ENCODE assay signal across 11 cellular contexts in the genomic region with DNA sequence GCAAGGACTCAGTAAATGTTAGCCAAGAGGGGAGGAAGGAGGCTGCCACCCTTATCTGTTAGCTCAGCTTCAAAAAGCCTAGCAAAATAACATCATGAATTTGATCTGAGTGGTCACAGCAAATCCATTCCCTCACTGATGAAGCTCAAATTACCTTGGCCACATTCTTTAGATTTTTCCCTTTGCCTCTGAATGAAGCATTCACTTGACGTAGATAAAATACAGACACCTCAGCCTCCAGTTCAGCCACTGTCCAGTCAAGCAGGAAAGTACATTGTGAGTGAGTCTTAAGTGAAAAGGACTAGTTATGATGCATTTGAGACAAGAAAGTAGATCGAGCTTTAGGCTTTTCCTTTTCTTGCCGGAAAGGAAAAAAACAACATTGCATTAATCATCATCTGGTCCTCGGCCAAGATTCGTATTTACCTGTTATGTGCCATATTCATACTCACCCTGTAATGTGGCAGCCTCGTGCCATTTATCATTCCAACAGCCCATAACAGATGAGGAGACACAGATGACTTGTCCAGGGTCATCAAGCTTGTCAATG.
DNase-seq lines count a peak whose midpoint lies in the region; ATAC-seq and TF ChIP-seq lines count a peak whose summit lies in the region.
"Had no signal": no experiment of that assay in that cellular context is flagged by ENCODE, and none has a peak within 500 bp of the region (broad histone marks: within the 10 kb centered on the region; RNA-seq: fewer than 3 reads in every experiment).

No MANE protein-coding gene starts in this region.

- no peak overlapping the region for H2AK9ac ChIP-seq in IMR-90 (replicated peaks; ENCODE audit: low read depth, low read length, poor library complexity)

- H3K56ac ChIP-seq in IMR-90 (ENCODE audit: extremely low read depth, insufficient read depth, low read length): peak overlapping the region; percentile 45

- H2BK20ac ChIP-seq in IMR-90 (ENCODE audit: low read depth, low read length): peak overlapping the region; percentile 97

- H3K27ac ChIP-seq in ACC112 (ENCODE audit: low read depth, low read length) (peak overlapping the region; percentile 81), IMR-90 (ENCODE audit: insufficient read depth, low read length) (peak overlapping the region; percentile 98), body of pancreas (peak overlapping the region; percentile 28 to 62 (median 46))

- DNase-seq in IMR-90 (peak; percentile 91), body of pancreas (peak in 3 of 4 donors; percentile 35 to 53 (median 49)), lung microvascular endothelial cell (ENCODE audit: low read depth in 2 of 2) (peak; percentile 76 to 90), NCI-H1092 (lab: John Stamatoyannopoulos, UW) (no peak), hepatic stellate cell (ENCODE audit: low spot score) (no peak)
- no peak for DNase-seq in activated CD8-positive, alpha-beta memory T cell treated with anti-CD3 and anti-CD28 coated beads, Interleukin-2, amount 50 U/mL, for 4 hours
- DNase-seq: COR-L47; stimulated activated naive CD4-positive, alpha-beta T cell treated with Interleukin-2 at 50 U/mL for 16 hours had no signal

- ATAC-seq in IMR-90 (ENCODE audit: low read depth) (peak; percentile 31), body of pancreas (peak; percentile 46), HG03442 (IDR thresholded peaks at IDR 0.05; ENCODE audit: unreplicated experiment) (no peak)
- ATAC-seq: natural killer cell treated with Interleukin-12 subunit alpha and Interleukin-12 subunit beta and Interleukin-15 and Interleukin-18, amount 100 ng/mL, for 72 hours had no signal

- H3K9me1 ChIP-seq in IMR-90 (ENCODE audit: insufficient read depth, low read length): peaks cover 47% of the 10 kb centered on the region

- BruUV-seq in IMR-90 (replicated peaks; lab: Mats Ljungman, UMichigan): no TSS peak

- H4K5ac ChIP-seq in IMR-90 (ENCODE audit: low read depth, low read length): peak overlapping the region; percentile 92

- dilution Hi-C loops in IMR-90 (cut with HindIII; ENCODE audit: low sequenced_read_pairs, unreplicated experiment): no loop called here

- H3K27me3 ChIP-seq in ACC112 (ENCODE audit: insufficient read depth, low read length) (no peaks in the 10 kb centered on the region), IMR-90 (ENCODE audit: control insufficient read depth, insufficient read depth, low read length) (no peaks in the 10 kb centered on the region), body of pancreas (no peaks in the 10 kb centered on the region)

- TF ChIP-seq POLR2A in IMR-90 (IDR thresholded peaks at IDR 0.05; ENCODE audit: low read depth, low read length) (no peak), body of pancreas (IDR thresholded peaks at IDR 0.05) (no peak)

- H3K4me1 ChIP-seq in ACC112 (ENCODE audit: control insufficient read depth, insufficient read depth, low read length, unreplicated experiment) (peaks cover 43% of the 10 kb centered on the region), IMR-90 (ENCODE audit: control insufficient read depth, insufficient read depth, low read length) (peaks cover 42% of the 10 kb centered on the region), body of pancreas (peaks cover 49% of the 10 kb centered on the region)

- peaks cover 35 to 74% of the 10 kb centered on the region in 2 experiments for H3K79me1 ChIP-seq in IMR-90 (ENCODE audit: low read depth in 1 of 2, low read length in 2 of 2)

- peak overlapping the region; percentile 78 for H3K14ac ChIP-seq in IMR-90 (replicated peaks; ENCODE audit: low read depth, low read length)

- intact Hi-C loops in IMR-90 (cut with micrococcal nuclease) (loop anchor here (2.0 to 5.0 kb wide), 2 partner anchors 75 to 236 kb away; no protein-coding TSS in a partner anchor), body of pancreas (cut with DNase I) (no loop called here)

- H3K4me3 ChIP-seq in ACC112 (ENCODE audit: low read depth, low read length) (0 out of 2 replicates have a peak overlapping the region, but pooled peaks have one; percentile 14), IMR-90 (ENCODE audit: insufficient read depth, low read depth, low read length) (no peak overlapping the region), body of pancreas (no peak overlapping the region)

- H3K23ac ChIP-seq in IMR-90 (ENCODE audit: low read depth, low read length): peak overlapping the region; percentile 32

- H4K20me1 ChIP-seq in IMR-90 (ENCODE audit: insufficient read depth, low read length): peaks cover 3% of the 10 kb centered on the region; the same call in 1 of the 2 replicates

- H3K9ac ChIP-seq in IMR-90 (ENCODE audit: low read depth, low read length): peak overlapping the region; percentile 16; the same call in 1 of the 2 replicates

- no peaks in the 10 kb centered on the region; the same call in 1 of the 2 replicates for H3K36me3 ChIP-seq in ACC112 (ENCODE audit: insufficient read depth, low read length)
- H3K36me3 ChIP-seq in IMR-90 (ENCODE audit: control insufficient read depth, insufficient read depth, low read length): no peaks in the 10 kb centered on the region
- H3K36me3 ChIP-seq in body of pancreas (replicated peaks in 1 of 2; ENCODE audit: insufficient read depth in 1 of 2, low read depth in 2 of 2): no peaks in the 10 kb centered on the region

- H2BK5ac ChIP-seq in IMR-90 (ENCODE audit: low read depth, low read length, poor library complexity, severe bottlenecking): peak overlapping the region; percentile 93

- H2AFZ ChIP-seq in ACC112 (ENCODE audit: low read length, unreplicated experiment) (peak overlapping the region; percentile 12), IMR-90 (replicated peaks; ENCODE audit: low read length, poor library complexity) (no peak overlapping the region)

- H2BK120ac ChIP-seq in IMR-90 (ENCODE audit: low read depth, low read length): peak overlapping the region; percentile 97

- peak overlapping the region; percentile 94 for H3K18ac ChIP-seq in IMR-90 (ENCODE audit: low read depth, low read length)

- peak overlapping the region; percentile 43; the same call in 1 of the 2 replicates for H3K4me2 ChIP-seq in IMR-90 (ENCODE audit: low read depth, low read length)

- H2AK5ac ChIP-seq in IMR-90 (ENCODE audit: low read depth, low read length): peak overlapping the region; percentile 95

- CTCF ChIA-PET in IMR-90 (lab: Yijun Ruan, JAX): no interaction called here

- peak overlapping the region; percentile 92 for H3K4ac ChIP-seq in IMR-90 (ENCODE audit: low read depth, low read length)

- POLR2A ChIA-PET in IMR-90 (lab: Charles Lee; ENCODE audit: unreplicated experiment): interaction anchor here (0.6 kb wide), 1 partner anchor 157 kb away, joined by 3 read pairs; no protein-coding TSS in a partner anchor

- no peak; the same call in 1 of the 2 replicates for TF ChIP-seq RAD21 in IMR-90 (IDR thresholded peaks at IDR 0.05; ENCODE audit: low read length)

- H3K9me3 ChIP-seq in IMR-90 (ENCODE audit: control insufficient read depth, insufficient read depth, low read length) (no peaks in the 10 kb centered on the region), body of pancreas (no peaks in the 10 kb centered on the region)

- H4K91ac ChIP-seq in IMR-90 (ENCODE audit: insufficient read depth, low read depth, low read length): peak overlapping the region; percentile 93

- no peak for TF ChIP-seq CTCF in IMR-90 (conservative IDR thresholded peaks at IDR 0.05; ENCODE audit: low read depth, low read length)
- no peak for TF ChIP-seq CTCF in body of pancreas (IDR thresholded peaks at IDR 0.05)

- peak overlapping the region; percentile 91 to 96 for H4K8ac ChIP-seq in IMR-90 (ENCODE audit: low read depth in 2 of 2, low read length in 2 of 2)

- peak overlapping the region; percentile 97; the same call in 2 of the 3 replicates for H2BK15ac ChIP-seq in IMR-90 (ENCODE audit: low read depth, low read length)

- in situ Hi-C loops in IMR-90 (cut with MboI; ENCODE audit: low sequenced_read_pairs): no loop called here

- WGBS in IMR-90 (ENCODE audit: extremely low coverage in 2 of 2, insufficient read length in 1 of 2), 2 experiments: no CpG with 5 or more reads among the region's 6 CpGs
- WGBS in body of pancreas, 2 donors: 29 to 34% methylated on average over 6 of the region's 6 CpGs

- no peaks in the 10 kb centered on the region for H3K79me2 ChIP-seq in ACC112 (ENCODE audit: control insufficient read depth, insufficient read depth, low read length, unreplicated experiment)

TF ChIP-seq in IMR-90, 13 proteins besides CTCF, POLR2A, EP300 and RAD21:
- TF ChIP-seq MAFK (IDR thresholded peaks at IDR 0.05; ENCODE audit: low read depth, low read length) (no peak), SMC3 (IDR thresholded peaks at IDR 0.05; ENCODE audit: low read depth, low read length) (no peak), CEBPB (IDR thresholded peaks at IDR 0.05; ENCODE audit: low read depth, low read length) (no peak), RCOR1 (IDR thresholded peaks at IDR 0.05; ENCODE audit: insufficient replicate concordance, low read length) (no peak), MXI1 (IDR thresholded peaks at IDR 0.05; ENCODE audit: borderline replicate concordance, low read depth, low read length) (no peak), CHD1 (IDR thresholded peaks at IDR 0.05; ENCODE audit: low read depth, low read length) (no peak), MAZ (IDR thresholded peaks at IDR 0.05; ENCODE audit: borderline replicate concordance, low read depth, low read length) (no peak)
- TF ChIP-seq, protein P1, sequence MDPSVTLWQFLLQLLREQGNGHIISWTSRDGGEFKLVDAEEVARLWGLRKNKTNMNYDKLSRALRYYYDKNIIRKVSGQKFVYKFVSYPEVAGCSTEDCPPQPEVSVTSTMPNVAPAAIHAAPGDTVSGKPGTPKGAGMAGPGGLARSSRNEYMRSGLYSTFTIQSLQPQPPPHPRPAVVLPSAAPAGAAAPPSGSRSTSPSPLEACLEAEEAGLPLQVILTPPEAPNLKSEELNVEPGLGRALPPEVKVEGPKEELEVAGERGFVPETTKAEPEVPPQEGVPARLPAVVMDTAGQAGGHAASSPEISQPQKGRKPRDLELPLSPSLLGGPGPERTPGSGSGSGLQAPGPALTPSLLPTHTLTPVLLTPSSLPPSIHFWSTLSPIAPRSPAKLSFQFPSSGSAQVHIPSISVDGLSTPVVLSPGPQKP (IDR thresholded peaks at IDR 0.05; ENCODE audit: borderline replicate concordance, low read depth, low read length): no peak
- TF ChIP-seq, protein P2, sequence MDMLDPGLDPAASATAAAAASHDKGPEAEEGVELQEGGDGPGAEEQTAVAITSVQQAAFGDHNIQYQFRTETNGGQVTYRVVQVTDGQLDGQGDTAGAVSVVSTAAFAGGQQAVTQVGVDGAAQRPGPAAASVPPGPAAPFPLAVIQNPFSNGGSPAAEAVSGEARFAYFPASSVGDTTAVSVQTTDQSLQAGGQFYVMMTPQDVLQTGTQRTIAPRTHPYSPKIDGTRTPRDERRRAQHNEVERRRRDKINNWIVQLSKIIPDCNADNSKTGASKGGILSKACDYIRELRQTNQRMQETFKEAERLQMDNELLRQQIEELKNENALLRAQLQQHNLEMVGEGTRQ (IDR thresholded peaks at IDR 0.05; ENCODE audit: low read depth, low read length): no peak
TF ChIP-seq in IMR-90: peak in this region for 0.

Comparison
In these comparisons a context has a peak if more than half of its experiments do, and no peak if none do; other contexts are left out.
1. H3K27ac ChIP-seq: peak in every context shown above with its lines; median percentile 98 in IMR-90; 81 in ACC112; 46 in body of pancreas.
2. DNase-seq: peak in IMR-90 (single experiment), body of pancreas (3 of 4) and lung microvascular endothelial cell (2 of 2); none in activated CD8-positive, alpha-beta memory T cell treated with anti-CD3 and anti-CD28 coated beads, Interleukin-2, amount 50 U/mL, for 4 hours (single experiment), NCI-H1092 (single experiment) and hepatic stellate cell (single experiment).